ENCODE assay signal across 8 cellular contexts in genomic region chr1:25619101-25619890, GRCh38. TPM values are rescaled to one million over a fixed set of nuclear protein-coding genes. Genes with fewer than 3 reads are reported as not detected.
DNase-seq lines count a peak whose midpoint lies in the region; ATAC-seq and TF ChIP-seq lines count a peak whose summit lies in the region.

No MANE protein-coding gene starts in this region.

- peaks cover 33% of the 10 kb centered on the region for H3K79me2 ChIP-seq in MM.1S (ENCODE audit: low read length)

- H3F3A ChIP-seq in MM.1S (ENCODE audit: insufficient read depth, low read length), result peaks cover 43% of the 10 kb centered on the region

- no peaks in the 10 kb centered on the region for H3K9me3 ChIP-seq in MM.1S (replicated peaks; ENCODE audit: insufficient read depth, low read length)
- H3K9me3 ChIP-seq in tibial nerve, result no peaks in the 10 kb centered on the region

- peak overlapping the region; percentile 94 for H3K4me2 ChIP-seq in MM.1S (ENCODE audit: low read depth, low read length)

- no peak for TF ChIP-seq POLR2A in tibial nerve (IDR thresholded peaks at IDR 0.05)

- H3K9me2 ChIP-seq in MM.1S (replicated peaks; ENCODE audit: insufficient read depth, low read length), result no peaks in the 10 kb centered on the region

- H2AFZ ChIP-seq in MM.1S (ENCODE audit: low read length), result no peak overlapping the region

- intact Hi-C loops in activated CD4-positive, alpha-beta T cell treated with anti-CD3 and anti-CD28 coated beads, Interleukin-2, amount 10 ng/mL, durations not matched to agents 24 days and 14 days (cut with micrococcal nuclease), result loop anchor here (2.0 to 5.0 kb wide), 2 partner anchors 72 to 156 kb away; no protein-coding TSS in a partner anchor

- H3K4me3 Mint-ChIP-seq in activated CD4-positive, alpha-beta T cell treated with anti-CD3 and anti-CD28 coated beads, Interleukin-2, amount 10 ng/mL, durations not matched to agents 24 days and 14 days, result peak overlapping the region; percentile 91

- no peaks in the 10 kb centered on the region for H3K27me3 ChIP-seq in MM.1S (replicated peaks; ENCODE audit: insufficient read depth, low read length)
- H3K27me3 ChIP-seq in tibial nerve, result no peaks in the 10 kb centered on the region

- no peaks in the 10 kb centered on the region for H4K20me1 ChIP-seq in MM.1S (ENCODE audit: insufficient read depth, low read length)

- H3K36me3 ChIP-seq in MM.1S (replicated peaks; ENCODE audit: insufficient read depth, low read length), result no peaks in the 10 kb centered on the region
- H3K36me3 ChIP-seq in tibial nerve, result no peaks in the 10 kb centered on the region

- DNase-seq in DMS 273 treated with DMSO at 0.1 percent for 48 hours (lab: John Stamatoyannopoulos, UW) (peak; percentile 36), MM.1S (peak; percentile 57), ecto neural progenitor cell (ENCODE audit: low spot score) (peak; percentile 88), midbrain (lab: John Stamatoyannopoulos, UW) (peak; percentile 64), tibial nerve (ENCODE audit: low spot score in 2 of 2) (no peak)
- DNase-seq in activated CD4-positive, alpha-beta T cell treated with anti-CD3 and anti-CD28 coated beads, Interleukin-2, amount 10 ng/mL, durations not matched to agents 24 days and 14 days, result peak; percentile 85

- H3K27ac ChIP-seq in MM.1S (ENCODE audit: low read length), result peak overlapping the region; percentile 92
- peak overlapping the region in 2 of 4 donors; percentile 7 to 51 for H3K27ac ChIP-seq in tibial nerve

- peak overlapping the region; percentile 69 for H3K9ac ChIP-seq in MM.1S (ENCODE audit: low read length)

- no peak for TF ChIP-seq EP300 in tibial nerve (IDR thresholded peaks at IDR 0.05)

- H3K27ac Mint-ChIP-seq in activated CD4-positive, alpha-beta T cell treated with anti-CD3 and anti-CD28 coated beads, Interleukin-2, amount 10 ng/mL, durations not matched to agents 24 days and 14 days, result no peak overlapping the region

- 34 to 39% methylated on average over 11 of the region's 11 CpGs for WGBS in tibial nerve, 2 donors

- peaks cover 75% of the 10 kb centered on the region for H3K4me1 Mint-ChIP-seq in activated CD4-positive, alpha-beta T cell treated with anti-CD3 and anti-CD28 coated beads, Interleukin-2, amount 10 ng/mL, durations not matched to agents 24 days and 14 days

- H3K36me3 Mint-ChIP-seq in activated CD4-positive, alpha-beta T cell treated with anti-CD3 and anti-CD28 coated beads, Interleukin-2, amount 10 ng/mL, durations not matched to agents 24 days and 14 days (ENCODE audit: low read depth), result peaks cover 7% of the 10 kb centered on the region

- ATAC-seq in GM18909 (IDR thresholded peaks at IDR 0.05; ENCODE audit: poor library complexity, unreplicated experiment) (no peak), HG02610 (IDR thresholded peaks at IDR 0.05; ENCODE audit: unreplicated experiment) (no peak)

- H3K4me3 ChIP-seq in MM.1S (ENCODE audit: low read length) (peak overlapping the region; percentile 53), tibial nerve (peak overlapping the region in 1 of 4 donors; percentile 85)

- H3K4me1 ChIP-seq in MM.1S (ENCODE audit: low read length) (peaks cover 70% of the 10 kb centered on the region), tibial nerve (peaks cover 0 to 53% (median 24%) of the 10 kb centered on the region in 4 donors)

- no peaks in the 10 kb centered on the region for H3K9me3 Mint-ChIP-seq in activated CD4-positive, alpha-beta T cell treated with anti-CD3 and anti-CD28 coated beads, Interleukin-2, amount 10 ng/mL, durations not matched to agents 24 days and 14 days

- TF ChIP-seq CTCF in MM.1S (IDR thresholded peaks at IDR 0.05; ENCODE audit: low read length) (peak; percentile 89), tibial nerve (IDR thresholded peaks at IDR 0.05) (peak; percentile 56 to 76 (median 70))

- peaks cover 58% of the 10 kb centered on the region for H3K27me3 Mint-ChIP-seq in activated CD4-positive, alpha-beta T cell treated with anti-CD3 and anti-CD28 coated beads, Interleukin-2, amount 10 ng/mL, durations not matched to agents 24 days and 14 days

RNA-seq across cellular contexts. Expression of gene MAN1C1, which starts 2.7 kb away (rescaled TPM):
- total RNA-seq in activated CD4-positive, alpha-beta T cell treated with anti-CD3 and anti-CD28 coated beads, Interleukin-2, amount 10 ng/mL, durations not matched to agents 24 days and 14 days, result 2.2 and 2.9 TPM in 2 replicates
- total RNA-seq in tibial nerve, result 10 to 100 TPM; 14.6 to 25.1 (median 17.5) TPM

Comparison
In these comparisons a context has a peak if more than half of its experiments do, and no peak if none do; other contexts are left out.
1. DNase-seq: peak in DMS 273 treated with DMSO at 0.1 percent for 48 hours (single experiment), MM.1S (single experiment), activated CD4-positive, alpha-beta T cell treated with anti-CD3 and anti-CD28 coated beads, Interleukin-2, amount 10 ng/mL, durations not matched to agents 24 days and 14 days (single experiment), ecto neural progenitor cell (single experiment) and midbrain (single experiment); none in tibial nerve (0 of 2).